1 cellular context compared by ENCODE assay signal in the genomic region with DNA sequence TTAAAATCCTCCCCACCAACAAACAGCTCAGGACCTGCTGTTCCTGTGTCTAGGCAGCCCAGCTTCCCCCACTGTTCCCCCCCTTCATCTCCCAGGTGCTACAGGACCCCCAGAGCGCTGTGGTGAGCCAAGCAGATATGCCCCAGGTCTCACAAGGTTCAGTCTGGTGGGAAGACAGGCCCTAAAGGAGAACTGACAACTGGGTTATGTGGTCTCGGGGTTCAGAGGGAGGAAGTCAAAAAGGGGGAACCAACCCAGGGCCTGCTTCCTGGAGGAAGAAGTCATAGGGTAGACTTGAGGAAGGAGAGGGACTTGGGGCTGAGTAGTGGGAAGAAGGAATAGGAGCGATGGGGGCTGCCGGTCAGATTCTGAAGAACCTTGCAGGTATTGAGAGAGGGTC.
TF ChIP-seq lines count a peak whose summit lies in the region.

No MANE protein-coding gene starts in this region.

TF ChIP-seq in K562, 482 proteins besides CTCF, POLR2A, EP300 and RAD21:
- TF ChIP-seq SPI1 (IDR thresholded peaks at IDR 0.05; ENCODE audit: borderline replicate concordance, low read depth, low read length), result peak; percentile 29; the same call in 1 of the 2 replicates
- TF ChIP-seq, protein P1, sequence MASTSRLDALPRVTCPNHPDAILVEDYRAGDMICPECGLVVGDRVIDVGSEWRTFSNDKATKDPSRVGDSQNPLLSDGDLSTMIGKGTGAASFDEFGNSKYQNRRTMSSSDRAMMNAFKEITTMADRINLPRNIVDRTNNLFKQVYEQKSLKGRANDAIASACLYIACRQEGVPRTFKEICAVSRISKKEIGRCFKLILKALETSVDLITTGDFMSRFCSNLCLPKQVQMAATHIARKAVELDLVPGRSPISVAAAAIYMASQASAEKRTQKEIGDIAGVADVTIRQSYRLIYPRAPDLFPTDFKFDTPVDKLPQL (IDR thresholded peaks at IDR 0.05; ENCODE audit: extremely low read depth, insufficient read length), result no peak
